ENCODE assay signal across 20 cellular contexts in the genomic region with DNA sequence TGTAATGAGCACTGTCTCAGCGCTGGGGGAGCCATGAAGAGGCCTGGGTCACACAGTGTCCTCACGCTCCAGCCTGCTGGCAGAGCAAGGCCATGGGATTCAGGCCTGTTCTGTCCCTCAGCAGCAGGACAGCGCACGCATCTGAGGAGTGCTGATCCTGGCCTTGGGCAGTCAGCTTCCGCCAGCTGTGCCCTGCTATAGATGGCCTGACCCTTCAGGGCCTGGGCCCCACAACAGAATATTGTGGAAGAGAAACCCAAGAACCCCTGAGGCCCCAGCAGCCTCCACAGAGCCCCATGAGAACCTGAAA.
"Had no signal": no experiment of that assay in that cellular context is flagged by ENCODE, and none has a peak within 500 bp of the region (broad histone marks: within the 10 kb centered on the region; RNA-seq: fewer than 3 reads in every experiment).

No MANE protein-coding gene starts in this region.

- DNase-seq: activated CD4-positive, alpha-beta T cell treated with anti-CD3 and anti-CD28 coated beads, Interleukin-2, amount 10 ng/mL, durations not matched to agents 24 days and 14 days; activated CD4-positive, CD25-positive, alpha-beta regulatory T cell; activated CD8-positive, alpha-beta memory T cell treated with anti-CD3 and anti-CD28 coated beads, Interleukin-2, amount 50 U/mL, for 4 hours; activated naive CD4-positive, alpha-beta T cell treated with anti-CD3 and anti-CD28 coated beads, Interleukin-2, amount 50 U/mL, for 16 hours; activated T-cell treated with anti-CD3 and anti-CD28 coated beads, Interleukin-2, amount 50 U/mL, for 72 hours; effector memory CD8-positive, alpha-beta T cell; foreskin melanocyte; glutamatergic neuron; hypothalamus; islet precursor cell; midbrain; nephron progenitor cell; stimulated activated CD4-positive, alpha-beta T cell treated with anti-CD3 and anti-CD28 coated beads, Interleukin-12 subunit alpha, Interleukin-12 subunit beta, amount 100 ng/mL, for 4 hours; stimulated activated naive CD4-positive, alpha-beta T cell treated with Interleukin-2 at 50 U/mL for 16 hours; tibial artery; uterus had no signal

- H3K4me3 ChIP-seq: lung, right atrium auricular region, tibial artery, uterus had no signal

- H3K27me3 ChIP-seq: right atrium auricular region, tibial artery, uterus had no signal

- H3K4me3 Mint-ChIP-seq: nephron progenitor cell had no signal

- H3K9me3 ChIP-seq: right atrium auricular region, tibial artery, uterus had no signal

- H3K27ac ChIP-seq: right atrium auricular region, tibial artery, uterus had no signal

- H3K27ac Mint-ChIP-seq: activated CD4-positive, alpha-beta T cell treated with anti-CD3 and anti-CD28 coated beads, Interleukin-2, amount 10 ng/mL, durations not matched to agents 24 days and 14 days; activated T-cell treated with anti-CD3 and anti-CD28 coated beads, Interleukin-2, amount 50 U/mL, for 72 hours; effector memory CD8-positive, alpha-beta T cell; progenitor cell of endocrine pancreas had no signal

- H3K36me3 ChIP-seq: right atrium auricular region, tibial artery, uterus had no signal

- H3K4me1 ChIP-seq: right atrium auricular region, uterus had no signal

- ATAC-seq: left lobe of liver had no signal

- H3K9me3 Mint-ChIP-seq: activated CD4-positive, alpha-beta T cell treated with anti-CD3 and anti-CD28 coated beads, Interleukin-2, amount 10 ng/mL, durations not matched to agents 24 days and 14 days; activated T-cell treated with anti-CD3 and anti-CD28 coated beads, Interleukin-2, amount 50 U/mL, for 72 hours; effector memory CD8-positive, alpha-beta T cell; nephron progenitor cell had no signal

- H3K27me3 Mint-ChIP-seq: activated CD4-positive, alpha-beta T cell treated with anti-CD3 and anti-CD28 coated beads, Interleukin-2, amount 10 ng/mL, durations not matched to agents 24 days and 14 days had no signal
